In genomic region chr2:171523339-171523931, GRCh38 we compare ENCODE assay signal across 8 cellular contexts. TPM values are rescaled to one million over a fixed set of nuclear protein-coding genes. Genes with fewer than 3 reads are reported as not detected.
DNase-seq lines count a peak whose midpoint lies in the region; ATAC-seq, FAIRE-seq and TF ChIP-seq lines count a peak whose summit lies in the region.

No MANE protein-coding gene starts in this region.

- no peak overlapping the region for H3K4me3 ChIP-seq in SU-DHL-6 (ENCODE audit: insufficient read depth, low read length, poor library complexity, severe bottlenecking)
- H3K4me3 ChIP-seq in spleen: peak overlapping the region; percentile 59 to 81 (median 72)

- H3K9me3 ChIP-seq in SU-DHL-6 (ENCODE audit: insufficient read depth, low read length) (no peaks in the 10 kb centered on the region), spleen (no peaks in the 10 kb centered on the region)

- H3K27me3 ChIP-seq in SU-DHL-6 (ENCODE audit: low read length): no peaks in the 10 kb centered on the region
- no peaks in the 10 kb centered on the region for H3K27me3 ChIP-seq in layer of hippocampus (ENCODE audit: control insufficient read depth, insufficient read depth, low read length)
- H3K27me3 ChIP-seq in spleen (replicated peaks in 1 of 7): peaks cover 0 to 42% (median 18%) of the 10 kb centered on the region in 7 donors

- peak; percentile 41 to 96 (median 82) for DNase-seq in C1 segment of cervical spinal cord (lab: John Stamatoyannopoulos, UW)
- peak; percentile 64 for DNase-seq in HTR-8/SVneo (ENCODE audit: insufficient read length, low spot score)
- peak; percentile 87 for DNase-seq in spleen
- DNase-seq in NCI-H128 (lab: John Stamatoyannopoulos, UW; ENCODE audit: unreplicated experiment): no peak

- no peaks in the 10 kb centered on the region for H3K9me2 ChIP-seq in SU-DHL-6 (replicated peaks; ENCODE audit: insufficient read depth, low read length)

- peak overlapping the region; percentile 84 for H3K4me3 Mint-ChIP-seq in dendritic cell treated with granulocyte-macrophage colony-stimulating factor and Interleukin-4, amounts not matched to agents 40 ng/mL and 50 ng/mL, for 4 days

- ATAC-seq in GM19043 (IDR thresholded peaks at IDR 0.05; ENCODE audit: low read depth, unreplicated experiment): peak; percentile 38

- H3K4me1 Mint-ChIP-seq in dendritic cell treated with granulocyte-macrophage colony-stimulating factor and Interleukin-4, amounts not matched to agents 40 ng/mL and 50 ng/mL, for 4 days (ENCODE audit: low read depth): peaks cover 34% of the 10 kb centered on the region

- no peak for TF ChIP-seq CTCF in SU-DHL-6 (IDR thresholded peaks at IDR 0.05; ENCODE audit: insufficient read depth, low read length, poor library complexity, severe bottlenecking)
- no peak for TF ChIP-seq CTCF in spleen (IDR thresholded peaks at IDR 0.05 in 8 of 11, conservative IDR thresholded peaks at IDR 0.05 in 3 of 11)

- no peaks in the 10 kb centered on the region for H4K20me1 ChIP-seq in SU-DHL-6 (ENCODE audit: low read depth, low read length)

- peak overlapping the region; percentile 38 for H3K4me2 ChIP-seq in SU-DHL-6 (ENCODE audit: low read depth, low read length, poor library complexity, severe bottlenecking)

- no peaks in the 10 kb centered on the region for H3K79me2 ChIP-seq in SU-DHL-6 (ENCODE audit: insufficient read depth, low read length)

- H3K4me1 ChIP-seq in spleen: peaks cover 0 to 44% (median 33%) of the 10 kb centered on the region in 6 donors

- no peak overlapping the region for H3K9ac ChIP-seq in SU-DHL-6 (ENCODE audit: low read length)

- 0 to 4% (median 1%) methylated on average over 12 to 33 of the region's 33 CpGs for WGBS in spleen, 5 donors

- H3K27me3 Mint-ChIP-seq in dendritic cell treated with granulocyte-macrophage colony-stimulating factor and Interleukin-4, amounts not matched to agents 40 ng/mL and 50 ng/mL, for 4 days: no peaks in the 10 kb centered on the region

- H3K27ac ChIP-seq in SU-DHL-6 (ENCODE audit: low read depth, low read length) (no peak overlapping the region), layer of hippocampus (ENCODE audit: low read depth, low read length) (peak overlapping the region; percentile 91), spleen (peak overlapping the region; percentile 57 to 92 (median 88))

- no peaks in the 10 kb centered on the region for H3K9me3 Mint-ChIP-seq in dendritic cell treated with granulocyte-macrophage colony-stimulating factor and Interleukin-4, amounts not matched to agents 40 ng/mL and 50 ng/mL, for 4 days

- FAIRE-seq in HTR-8/SVneo (lab: Jason Lieb, UNC): peak; percentile 76

- H3K36me3 Mint-ChIP-seq in dendritic cell treated with granulocyte-macrophage colony-stimulating factor and Interleukin-4, amounts not matched to agents 40 ng/mL and 50 ng/mL, for 4 days (ENCODE audit: low read depth): peaks cover 21% of the 10 kb centered on the region

- TF ChIP-seq POLR2A in spleen (IDR thresholded peaks at IDR 0.05): peak in 1 of 3 donors; percentile 40

- H3K27ac Mint-ChIP-seq in dendritic cell treated with granulocyte-macrophage colony-stimulating factor and Interleukin-4, amounts not matched to agents 40 ng/mL and 50 ng/mL, for 4 days: peak overlapping the region; percentile 85

- no peak overlapping the region for H2AFZ ChIP-seq in SU-DHL-6 (ENCODE audit: low read depth, low read length, severe bottlenecking)

- H3K36me3 ChIP-seq in SU-DHL-6 (ENCODE audit: low read length) (no peaks in the 10 kb centered on the region), spleen (no peaks in the 10 kb centered on the region)

- no peaks in the 10 kb centered on the region for H3F3A ChIP-seq in SU-DHL-6 (ENCODE audit: insufficient read depth)

- intact Hi-C loops in dendritic cell treated with granulocyte-macrophage colony-stimulating factor and Interleukin-4, amounts not matched to agents 40 ng/mL and 50 ng/mL, for 4 days (cut with micrococcal nuclease): loop anchor here (2.0 kb wide), 1 partner anchor 89 kb away; the partner anchor contains the start of gene DCAF17
- intact Hi-C loops in spleen (cut with DNase I; ENCODE audit: low total_unique reads): no loop called here

RNA-seq across cellular contexts. Expression of gene CYBRD1, which starts 1.2 kb away (rescaled TPM):
- 10 to 100 TPM; 18.8 to 61.7 (median 46.9) TPM for total RNA-seq in spleen
- polyA plus RNA-seq in spleen: 10 to 100 TPM in 1 of 3 donors, 1 to 10 TPM in 2; 8.2 to 21.3 (median 9.4) TPM
